ENCODE assay signal across 27 cellular contexts in the genomic region with DNA sequence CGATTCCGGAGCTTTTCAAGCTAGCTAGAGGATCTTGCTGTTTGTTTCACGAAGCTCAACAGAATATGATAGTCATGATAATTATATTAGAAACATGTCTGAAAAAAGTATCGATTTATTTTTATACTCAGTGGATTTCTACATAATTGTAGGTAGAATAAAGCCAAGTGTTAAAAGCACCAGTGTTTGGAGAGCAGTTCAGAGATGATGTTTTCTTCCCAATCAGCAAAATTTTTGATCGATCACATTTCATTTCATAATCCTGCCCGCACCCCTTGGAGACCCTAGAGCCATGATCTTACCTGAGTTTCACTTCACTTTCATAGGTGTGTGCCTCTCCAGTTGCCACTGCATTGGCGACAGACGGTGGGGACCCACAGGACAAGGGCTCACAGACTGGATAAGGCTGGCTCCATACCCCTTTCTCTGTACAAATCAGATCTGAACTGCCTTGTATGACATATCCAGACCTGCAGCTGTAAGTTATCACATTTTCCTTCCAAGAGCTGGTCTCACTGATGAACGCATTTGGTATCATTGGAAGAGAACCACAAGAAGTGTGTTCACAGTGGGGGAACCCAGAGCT.
"Had no signal": no experiment of that assay in that cellular context is flagged by ENCODE, and none has a peak within 500 bp of the region (broad histone marks: within the 10 kb centered on the region; RNA-seq: fewer than 3 reads in every experiment).

No MANE protein-coding gene starts in this region.

- H3K27ac ChIP-seq: stomach, suprapubic skin, testis, thoracic aorta, thyroid gland, tibial artery, tibial nerve, transverse colon, upper lobe of left lung, upper lobe of right lung, uterus, vagina had no signal

- H3K4me1 ChIP-seq: stomach, suprapubic skin, testis, thyroid gland, tibial artery, tibial nerve, transverse colon, upper lobe of left lung, upper lobe of right lung, uterus, vagina had no signal

- ATAC-seq: stimulated activated effector memory CD8-positive, alpha-beta T cell treated with anti-CD3 and anti-CD28 coated beads, Interleukin-12 subunit alpha, Interleukin-12 subunit beta, amount 100 ng/mL, for 72 hours; stimulated activated memory B cell treated with anti-CD40 and anti-IgM and Interleukin-4, amounts not matched to agents 10 μg/mL and 1 μg/mL and 100 μg/mL, for 72 hours; stimulated activated naive B cell treated with anti-CD40 and anti-IgM and Interleukin-4, amounts not matched to agents 10 μg/mL and 1 μg/mL and 100 μg/mL, for 72 hours; stimulated activated naive CD8-positive, alpha-beta T cell treated with anti-CD3 and anti-CD28 coated beads, Interleukin-15, amount 100 ng/mL, for 72 hours; stimulated activated naive CD8-positive, alpha-beta T cell treated with anti-CD3 and anti-CD28 coated beads, Interleukin-15, Interleukin-2, amounts not matched to agents 100 U/mL and 50 U/mL, for 24 hours; upper lobe of right lung had no signal

- H3K4me3 ChIP-seq: stomach, suprapubic skin, testis, thoracic aorta, thyroid gland, tibial artery, tibial nerve, transverse colon, upper lobe of left lung, upper lobe of right lung, uterus, vagina had no signal

- FAIRE-seq: urothelium cell line had no signal

- H3K9me3 ChIP-seq: stomach, suprapubic skin, testis, thoracic aorta, thyroid gland, tibial artery, tibial nerve, transverse colon, upper lobe of left lung, upper lobe of right lung, uterus, vagina had no signal

- H3K36me3 ChIP-seq: suprapubic skin, thyroid gland, transverse colon, upper lobe of left lung, uterus, vagina had no signal

- DNase-seq: stimulated activated CD4-positive, alpha-beta T cell treated with anti-CD3 and anti-CD28 coated beads, Interleukin-2, amount 100 ng/mL, for 48 hours; stimulated activated CD4-positive, alpha-beta T cell treated with anti-CD3 and anti-CD28 coated beads, Interleukin-4, amount 100 ng/mL, for 1 hour; stimulated activated CD4-positive, alpha-beta T cell treated with anti-CD3 and anti-CD28 coated beads, Interleukin-4, amount 100 ng/mL, for 24 hours; stimulated activated CD4-positive, alpha-beta T cell treated with anti-CD3 and anti-CD28 coated beads, Interleukin-4, amount 100 ng/mL, for 4 hours; stimulated activated CD8-positive, alpha-beta memory T cell treated with anti-CD3 and anti-CD28 coated beads, Interleukin-4, amount 100 ng/mL, for 48 hours; stimulated activated naive B cell treated with anti-CD40 and anti-IgM and Interleukin-4, amounts not matched to agents 10 μg/mL and 1 μg/mL and 100 μg/mL, for 72 hours; stimulated activated naive CD4-positive, alpha-beta T cell; stimulated activated naive CD4-positive, alpha-beta T cell treated with Interleukin-2 at 50 U/mL for 16 hours; stimulated activated naive CD8-positive, alpha-beta T cell treated with anti-CD3 and anti-CD28 coated beads, Interleukin-15, amount 100 ng/mL, for 72 hours; stimulated activated naive CD8-positive, alpha-beta T cell treated with anti-CD3 and anti-CD28 coated beads, Interleukin-15, Interleukin-2, amounts not matched to agents 100 U/mL and 50 U/mL, for 24 hours; stomach; substantia nigra; testis; thyroid gland; tibial artery; transverse colon; trophoblast cell; upper lobe of left lung; upper lobe of right lung; uterus had no signal

- H3K27me3 ChIP-seq: stomach, testis, thyroid gland, tibial artery, tibial nerve, transverse colon, upper lobe of left lung, upper lobe of right lung, uterus, vagina had no signal
